ENCODE assay signal across 24 cellular contexts in the genomic region with DNA sequence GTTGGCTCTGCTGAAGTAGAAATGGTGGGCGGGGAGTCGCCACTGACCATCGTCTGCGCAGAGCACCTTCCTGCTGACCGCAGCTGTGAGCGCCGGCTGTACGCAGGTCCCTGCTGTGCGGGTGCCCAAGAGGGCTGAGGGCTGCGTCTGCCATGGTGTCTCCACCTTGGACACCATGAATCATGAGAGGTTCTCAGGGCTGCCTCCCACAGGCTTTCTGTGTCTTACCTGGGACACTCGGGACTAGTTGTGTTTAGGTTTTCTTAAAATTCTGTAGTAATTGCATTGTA. TPM values are rescaled to one million over a fixed set of nuclear protein-coding genes. Genes with fewer than 3 reads are reported as not detected.
A peak's percentile ranks its signal among the peaks of the same experiment; 100 is the strongest.
DNase-seq lines count a peak whose midpoint lies in the region; ATAC-seq and TF ChIP-seq lines count a peak whose summit lies in the region.
"Had no signal": no experiment of that assay in that cellular context is flagged by ENCODE, and none has a peak within 500 bp of the region (broad histone marks: within the 10 kb centered on the region; RNA-seq: fewer than 3 reads in every experiment).

No MANE protein-coding gene starts in this region.

- peak overlapping the region; percentile 73 to 84 for H3K27ac ChIP-seq in right atrium auricular region
- H3K27ac ChIP-seq in muscle layer of colon (ENCODE audit: low read depth, low read length) = peak overlapping the region; percentile 90
- peak overlapping the region; percentile 91 for H3K27ac ChIP-seq in stomach smooth muscle (ENCODE audit: low read length)

- peaks cover 13% of the 10 kb centered on the region for H3K36me3 ChIP-seq in right atrium auricular region
- H3K36me3 ChIP-seq in muscle layer of colon (ENCODE audit: insufficient read depth, low read length) = peaks cover 19% of the 10 kb centered on the region
- H3K36me3 ChIP-seq in stomach smooth muscle (ENCODE audit: control insufficient read depth in 2 of 2, insufficient read depth in 2 of 2, low read length in 2 of 2) = peaks cover 12 to 19% of the 10 kb centered on the region in 2 donors
- H3K36me3 ChIP-seq in H7 (replicated peaks; ENCODE audit: control insufficient read depth, insufficient read depth, low read length) = peaks cover 8% of the 10 kb centered on the region

- H3K4me3 ChIP-seq in right atrium auricular region (no peak overlapping the region), muscle layer of colon (ENCODE audit: low read depth in 1 of 2, low read length in 2 of 2) (no peak overlapping the region), stomach smooth muscle (ENCODE audit: low read length in 2 of 2) (no peak overlapping the region), H7 (ENCODE audit: insufficient read depth, low read depth, low read length) (no peak overlapping the region)
- H3K4me3 ChIP-seq: upper lobe of left lung had no signal

- intact Hi-C loops in Right ventricle myocardium superior (cut with DNase I) = loop anchor here (5.0 kb wide), 1 partner anchor 450 kb away; no protein-coding TSS in a partner anchor

- ATAC-seq in Right ventricle myocardium superior (ENCODE audit: poor library complexity) (no peak), HG03520 (IDR thresholded peaks at IDR 0.05; ENCODE audit: unreplicated experiment) (no peak), GM19463 (IDR thresholded peaks at IDR 0.05; ENCODE audit: unreplicated experiment) (no peak)
- ATAC-seq: activated CD4-positive, alpha-beta T cell treated with anti-CD3 and anti-CD28 coated beads for 36 hours; activated CD8-positive, alpha-beta T cell treated with anti-CD3 and anti-CD28 coated beads for 36 hours; activated naive CD4-positive, alpha-beta T cell treated with anti-CD3 and anti-CD28 coated beads, Interleukin-2, amount 50 U/mL, for 72 hours; effector memory CD8-positive, alpha-beta T cell; Panc1; stimulated activated naive CD8-positive, alpha-beta T cell treated with anti-CD3 and anti-CD28 coated beads, Interleukin-15, amount 100 ng/mL, for 72 hours had no signal

- H3K4me1 ChIP-seq in right atrium auricular region (peaks cover 0 to 29% of the 10 kb centered on the region in 2 donors), muscle layer of colon (ENCODE audit: insufficient read depth, low read length) (peaks cover 24% of the 10 kb centered on the region), stomach smooth muscle (ENCODE audit: control insufficient read depth, insufficient read depth, low read length) (peaks cover 30% of the 10 kb centered on the region)

- no peak for DNase-seq in right atrium auricular region (ENCODE audit: low spot score)
- DNase-seq in Right ventricle myocardium superior = no peak
- no peak for DNase-seq in H7
- DNase-seq: activated CD4-positive, alpha-beta T cell treated with anti-CD3 and anti-CD28 coated beads for 36 hours; activated CD8-positive, alpha-beta T cell treated with anti-CD3 and anti-CD28 coated beads for 36 hours; AML-193; CD4-positive, alpha-beta T cell; cortex of kidney; effector memory CD8-positive, alpha-beta T cell; GOT3; HFFc6; NCI-H1436 treated with DMSO at 0.1 percent for 48 hours; NCI-H446 treated with DMSO at 0.1 percent for 48 hours; NCI-H774; nephron progenitor cell; SIG-M5; stimulated activated naive CD8-positive, alpha-beta T cell treated with anti-CD3 and anti-CD28 coated beads, Interleukin-15, amount 100 ng/mL, for 72 hours had no signal

- H3K9me3 ChIP-seq in right atrium auricular region (no peaks in the 10 kb centered on the region), muscle layer of colon (ENCODE audit: low read length) (no peaks in the 10 kb centered on the region), stomach smooth muscle (ENCODE audit: control insufficient read depth in 2 of 2, low read length in 2 of 2) (no peaks in the 10 kb centered on the region)
- H3K9me3 ChIP-seq: upper lobe of left lung had no signal

- H3K27me3 ChIP-seq in right atrium auricular region (no peaks in the 10 kb centered on the region), muscle layer of colon (ENCODE audit: control insufficient read depth in 1 of 2, insufficient read depth in 2 of 2, low read length in 2 of 2) (no peaks in the 10 kb centered on the region), stomach smooth muscle (ENCODE audit: control insufficient read depth in 1 of 2, insufficient read depth in 2 of 2, low read length in 2 of 2) (no peaks in the 10 kb centered on the region), H7 (ENCODE audit: control insufficient read depth, insufficient read depth, low read length) (no peaks in the 10 kb centered on the region)
- H3K27me3 ChIP-seq: upper lobe of left lung had no signal

- no peak for TF ChIP-seq CTCF in right atrium auricular region (IDR thresholded peaks at IDR 0.05)

- H3K9ac ChIP-seq in muscle layer of colon (ENCODE audit: low read length) (peak overlapping the region; percentile 51), stomach smooth muscle (ENCODE audit: low read length in 2 of 2) (peak overlapping the region; percentile 21 to 36)

RNA-seq across cellular contexts. Expression of a gene that starts 44.9 kb away (rescaled TPM):
- total RNA-seq in right atrium auricular region (10 to 100 TPM; 15.1 to 15.9 TPM), Right ventricle myocardium superior (16.5 TPM)
- 32.4 and 32.8 TPM in 2 replicates for total RNA-seq in H7 (2014; rRNA removed; shearing (Covaris generic))

RNA-seq across cellular contexts. Expression of a gene that starts 45.5 kb away (rescaled TPM):
- total RNA-seq in right atrium auricular region = 10 to 100 TPM; 19.0 to 35.5 TPM
- total RNA-seq in Right ventricle myocardium superior = 19.3 TPM
- total RNA-seq in H7 (2014; rRNA removed; shearing (Covaris generic)) = 82.5 and 101 TPM in 2 replicates
